In the genomic region with DNA sequence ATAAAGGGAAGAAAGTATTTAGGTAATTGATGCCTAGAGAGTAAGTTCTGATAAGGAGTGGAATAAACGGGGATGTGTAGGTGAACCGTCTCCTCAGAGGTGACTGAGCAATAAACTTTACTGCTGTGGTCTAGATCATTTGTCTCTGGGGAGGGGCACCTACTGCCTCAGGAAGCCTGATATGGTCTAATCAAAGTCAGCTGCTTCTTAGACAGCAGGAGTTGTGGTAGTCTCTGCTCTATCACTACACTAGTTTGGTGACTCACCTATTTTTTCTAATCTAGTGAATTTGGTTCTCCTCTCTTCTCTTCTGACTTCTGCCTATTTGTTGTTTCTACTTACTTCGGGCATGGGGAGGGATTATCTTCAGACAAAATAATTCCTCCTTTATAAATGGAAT, we compare ENCODE assay signal across 33 cellular contexts.
DNase-seq lines count a peak whose midpoint lies in the region; ATAC-seq, FAIRE-seq and TF ChIP-seq lines count a peak whose summit lies in the region.
"Had no signal": no experiment of that assay in that cellular context is flagged by ENCODE, and none has a peak within 500 bp of the region (broad histone marks: within the 10 kb centered on the region; RNA-seq: fewer than 3 reads in every experiment).

No MANE protein-coding gene starts in this region.

- DNase-seq in activated T-cell treated with anti-CD3 and anti-CD28 coated beads, Interleukin-2, amount 50 U/mL, for 72 hours, result no peak
- DNase-seq in activated T-cell treated with anti-CD3 and anti-CD28 coated beads, Interleukin-2, amount 50 U/mL, for 48 hours, result no peak
- peak; percentile 13 for DNase-seq in RPMI7951 (ENCODE audit: low read depth)
- DNase-seq in hepatocyte (ENCODE audit: low spot score), result peak; percentile 45
- no peak for DNase-seq in stimulated activated effector memory CD8-positive, alpha-beta T cell treated with anti-CD3 and anti-CD28 coated beads, Interleukin-12 subunit alpha, Interleukin-12 subunit beta, amount 100 ng/mL, for 72 hours (ENCODE audit: low spot score in 2 of 2)
- no peak for DNase-seq in GM19239 (ENCODE audit: insufficient read length, low spot score)
- no peak for DNase-seq in NCI-H1436 treated with DMSO at 0.1 percent for 48 hours (lab: John Stamatoyannopoulos, UW)
- DNase-seq: activated CD4-positive, alpha-beta T cell treated with anti-CD3 and anti-CD28 coated beads, Interleukin-2, amount 10 ng/mL, durations not matched to agents 7 days and 5 days; activated naive CD4-positive, alpha-beta T cell; CD8-positive, alpha-beta memory T cell; cerebellar nuclear complex; dermis blood vessel endothelial cell; EL; foreskin melanocyte; H7; heart right ventricle; lower lobe of right lung; NCI-H2107; NCI-H446; NCI-H748 treated with DMSO at 0.1 percent for 48 hours; nephron progenitor cell; SJCRH30; SW 1271; thyroid gland; uterus had no signal

- no peaks in the 10 kb centered on the region for H3K9me3 Mint-ChIP-seq in activated T-cell treated with anti-CD3 and anti-CD28 coated beads, Interleukin-2, amount 50 U/mL, for 72 hours
- H3K9me3 Mint-ChIP-seq in stimulated activated effector memory CD8-positive, alpha-beta T cell treated with anti-CD3 and anti-CD28 coated beads, Interleukin-12 subunit alpha, Interleukin-12 subunit beta, amount 100 ng/mL, for 72 hours, result no peaks in the 10 kb centered on the region
- H3K9me3 Mint-ChIP-seq: activated CD4-positive, alpha-beta T cell treated with anti-CD3 and anti-CD28 coated beads, Interleukin-2, amount 10 ng/mL, durations not matched to agents 7 days and 5 days; CD8-positive, alpha-beta memory T cell; nephron progenitor cell; stimulated activated naive CD8-positive, alpha-beta T cell treated with anti-CD3 and anti-CD28 coated beads, Interleukin-15, Interleukin-2, amounts not matched to agents 100 ng/mL and 50 ng/mL, for 24 hours; WTC11 had no signal

- H3K36me3 Mint-ChIP-seq in activated T-cell treated with anti-CD3 and anti-CD28 coated beads, Interleukin-2, amount 50 U/mL, for 72 hours (ENCODE audit: insufficient read depth in 2 of 2), result peaks cover 0 to 9% of the 10 kb centered on the region in 2 donors
- H3K36me3 Mint-ChIP-seq in stimulated activated effector memory CD8-positive, alpha-beta T cell treated with anti-CD3 and anti-CD28 coated beads, Interleukin-12 subunit alpha, Interleukin-12 subunit beta, amount 100 ng/mL, for 72 hours, result no peaks in the 10 kb centered on the region
- H3K36me3 Mint-ChIP-seq: WTC11 had no signal

- no peaks in the 10 kb centered on the region for H3K9me2 ChIP-seq in hepatocyte (replicated peaks; ENCODE audit: insufficient read depth)

- TF ChIP-seq CTCF in hepatocyte (IDR thresholded peaks at IDR 0.05; ENCODE audit: poor library complexity), result no peak

- H3K27me3 Mint-ChIP-seq in activated T-cell treated with anti-CD3 and anti-CD28 coated beads, Interleukin-2, amount 50 U/mL, for 72 hours (ENCODE audit: low read depth), result no peaks in the 10 kb centered on the region
- H3K27me3 Mint-ChIP-seq: activated CD4-positive, alpha-beta T cell treated with anti-CD3 and anti-CD28 coated beads, Interleukin-2, amount 10 ng/mL, durations not matched to agents 7 days and 5 days; CD8-positive, alpha-beta memory T cell; stimulated activated naive CD8-positive, alpha-beta T cell treated with anti-CD3 and anti-CD28 coated beads, Interleukin-15, Interleukin-2, amounts not matched to agents 100 ng/mL and 50 ng/mL, for 24 hours had no signal

- H3K79me2 ChIP-seq in hepatocyte, result no peaks in the 10 kb centered on the region

- H3K9me3 ChIP-seq in hepatocyte (ENCODE audit: low read depth), result no peaks in the 10 kb centered on the region
- H3K9me3 ChIP-seq: A549, body of pancreas, heart right ventricle, lower lobe of right lung, SJCRH30, thyroid gland, uterus had no signal

- no peaks in the 10 kb centered on the region for H3K27me3 ChIP-seq in hepatocyte
- H3K27me3 ChIP-seq: body of pancreas, heart right ventricle, SJCRH30, thyroid gland, uterus had no signal

- WGBS in hepatocyte (ENCODE audit: low lambda C conversion rate, missing lambda C conversion rate), result 62% methylated on average over 3 of the region's 3 CpGs

- H3K4me3 Mint-ChIP-seq in activated T-cell treated with anti-CD3 and anti-CD28 coated beads, Interleukin-2, amount 50 U/mL, for 72 hours, result no peak overlapping the region
- no peak overlapping the region for H3K4me3 Mint-ChIP-seq in stimulated activated effector memory CD8-positive, alpha-beta T cell treated with anti-CD3 and anti-CD28 coated beads, Interleukin-12 subunit alpha, Interleukin-12 subunit beta, amount 100 ng/mL, for 72 hours
- H3K4me3 Mint-ChIP-seq: activated CD4-positive, alpha-beta T cell treated with anti-CD3 and anti-CD28 coated beads, Interleukin-2, amount 10 ng/mL, durations not matched to agents 7 days and 5 days; CD8-positive, alpha-beta memory T cell; nephron progenitor cell; stimulated activated naive CD8-positive, alpha-beta T cell treated with anti-CD3 and anti-CD28 coated beads, Interleukin-15, Interleukin-2, amounts not matched to agents 100 ng/mL and 50 ng/mL, for 24 hours; WTC11 had no signal

- H2AFZ ChIP-seq in hepatocyte, result no peak overlapping the region

- no peaks in the 10 kb centered on the region for H4K20me1 ChIP-seq in hepatocyte (ENCODE audit: insufficient read depth, poor library complexity, severe bottlenecking)

- H3K36me3 ChIP-seq in hepatocyte (replicated peaks; ENCODE audit: insufficient read depth, low read depth), result no peaks in the 10 kb centered on the region
- H3K36me3 ChIP-seq: lower lobe of right lung, SJCRH30, thyroid gland, uterus had no signal

- no peak overlapping the region for H3K27ac ChIP-seq in hepatocyte
- H3K27ac ChIP-seq: A549, body of pancreas, heart right ventricle, KMS-11, lower lobe of right lung, SJCRH30, thyroid gland, uterus had no signal

- H3K4me1 ChIP-seq in hepatocyte (ENCODE audit: insufficient read depth), result no peaks in the 10 kb centered on the region
- H3K4me1 ChIP-seq: A549, body of pancreas, lower lobe of right lung, SJCRH30, thyroid gland, uterus had no signal

- no peak overlapping the region for H3K4me3 ChIP-seq in hepatocyte
- H3K4me3 ChIP-seq: A549, body of pancreas, heart right ventricle, lower lobe of right lung, SJCRH30, smooth muscle cell, thyroid gland, uterus had no signal

- peaks cover 5% of the 10 kb centered on the region for H3K4me1 Mint-ChIP-seq in activated T-cell treated with anti-CD3 and anti-CD28 coated beads, Interleukin-2, amount 50 U/mL, for 72 hours (ENCODE audit: low read depth)
- no peaks in the 10 kb centered on the region for H3K4me1 Mint-ChIP-seq in stimulated activated effector memory CD8-positive, alpha-beta T cell treated with anti-CD3 and anti-CD28 coated beads, Interleukin-12 subunit alpha, Interleukin-12 subunit beta, amount 100 ng/mL, for 72 hours
- H3K4me1 Mint-ChIP-seq: CD8-positive, alpha-beta memory T cell had no signal

- ATAC-seq in activated T-cell treated with anti-CD3 and anti-CD28 coated beads, Interleukin-2, amount 50 U/mL, for 72 hours (replicated peaks in 1 of 2), result peak; percentile 44 to 58
- peak; percentile 46 for ATAC-seq in stimulated activated effector memory CD8-positive, alpha-beta T cell treated with anti-CD3 and anti-CD28 coated beads, Interleukin-12 subunit alpha, Interleukin-12 subunit beta, amount 100 ng/mL, for 72 hours
- no peak for ATAC-seq in GM19452 (IDR thresholded peaks at IDR 0.05; ENCODE audit: unreplicated experiment)
- ATAC-seq: A549, body of pancreas, esophagus mucosa, WTC11 had no signal

- no peak overlapping the region for H3K27ac Mint-ChIP-seq in activated T-cell treated with anti-CD3 and anti-CD28 coated beads, Interleukin-2, amount 50 U/mL, for 72 hours
- H3K27ac Mint-ChIP-seq in stimulated activated effector memory CD8-positive, alpha-beta T cell treated with anti-CD3 and anti-CD28 coated beads, Interleukin-12 subunit alpha, Interleukin-12 subunit beta, amount 100 ng/mL, for 72 hours, result no peak overlapping the region
- H3K27ac Mint-ChIP-seq: activated CD4-positive, alpha-beta T cell treated with anti-CD3 and anti-CD28 coated beads, Interleukin-2, amount 10 ng/mL, durations not matched to agents 7 days and 5 days; nephron progenitor cell; stimulated activated naive CD8-positive, alpha-beta T cell treated with anti-CD3 and anti-CD28 coated beads, Interleukin-15, Interleukin-2, amounts not matched to agents 100 ng/mL and 50 ng/mL, for 24 hours; WTC11 had no signal

- no peak overlapping the region for H3K4me2 ChIP-seq in hepatocyte
- H3K4me2 ChIP-seq: A549, KMS-11, smooth muscle cell had no signal

- no peak for FAIRE-seq in GM19239 (lab: Jason Lieb, UNC)
- FAIRE-seq: A549 had no signal

Comparison
In these comparisons a context has a peak if more than half of its experiments do, and no peak if none do; other contexts are left out.
1. DNase-seq: peak in RPMI7951 (single experiment) and hepatocyte (single experiment); none in activated T-cell treated with anti-CD3 and anti-CD28 coated beads, Interleukin-2, amount 50 U/mL, for 72 hours (0 of 2), activated T-cell treated with anti-CD3 and anti-CD28 coated beads, Interleukin-2, amount 50 U/mL, for 48 hours (0 of 2), stimulated activated effector memory CD8-positive, alpha-beta T cell treated with anti-CD3 and anti-CD28 coated beads, Interleukin-12 subunit alpha, Interleukin-12 subunit beta, amount 100 ng/mL, for 72 hours (0 of 2), GM19239 (single experiment) and NCI-H1436 treated with DMSO at 0.1 percent for 48 hours (single experiment).